In genomic region chr3:48519244-48519643, GRCh38 we compare ENCODE assay signal across 13 cellular contexts. TPM values are rescaled to one million over a fixed set of nuclear protein-coding genes. Genes with fewer than 3 reads are reported as not detected.
DNase-seq lines count a peak whose midpoint lies in the region; ATAC-seq and TF ChIP-seq lines count a peak whose summit lies in the region.
"Had no signal": no experiment of that assay in that cellular context is flagged by ENCODE, and none has a peak within 500 bp of the region (broad histone marks: within the 10 kb centered on the region; RNA-seq: fewer than 3 reads in every experiment).

No MANE protein-coding gene starts in this region.

- peaks cover 65% of the 10 kb centered on the region for H3K4me1 ChIP-seq in CD4-positive, alpha-beta memory T cell (ENCODE audit: insufficient read depth, low read length)
- H3K4me1 ChIP-seq in neutrophil (ENCODE audit: control insufficient read depth in 1 of 2, insufficient read depth in 1 of 2, low read depth in 1 of 2, low read length in 1 of 2): no peaks in the 10 kb centered on the region

- peaks cover 52% of the 10 kb centered on the region for H3K4me1 Mint-ChIP-seq in activated CD8-positive, alpha-beta memory T cell treated with anti-CD3 and anti-CD28 coated beads, Interleukin-2, amount 10 ng/mL, durations not matched to agents 7 days and 5 days
- H3K4me1 Mint-ChIP-seq in CD4-positive, alpha-beta memory T cell: peaks cover 38 to 73% (median 54%) of the 10 kb centered on the region in 4 donors
- peaks cover 26% of the 10 kb centered on the region for H3K4me1 Mint-ChIP-seq in activated T-helper 17 cell treated with anti-CD3 and anti-CD28 coated beads, Interleukin-2, amount 50 U/mL, for 72 hours
- H3K4me1 Mint-ChIP-seq in mesothelial cell of epicardium: peaks cover 5% of the 10 kb centered on the region

- no peak overlapping the region for H3K4me3 Mint-ChIP-seq in activated CD8-positive, alpha-beta memory T cell treated with anti-CD3 and anti-CD28 coated beads, Interleukin-2, amount 10 ng/mL, durations not matched to agents 7 days and 5 days
- H3K4me3 Mint-ChIP-seq in CD4-positive, alpha-beta memory T cell: peak overlapping the region in 1 of 8 donors; percentile 60
- H3K4me3 Mint-ChIP-seq in activated T-helper 17 cell treated with anti-CD3 and anti-CD28 coated beads, Interleukin-2, amount 50 U/mL, for 72 hours: no peak overlapping the region
- H3K4me3 Mint-ChIP-seq in mesothelial cell of epicardium: no peak overlapping the region

- no peaks in the 10 kb centered on the region for H3K9me3 Mint-ChIP-seq in activated CD8-positive, alpha-beta memory T cell treated with anti-CD3 and anti-CD28 coated beads, Interleukin-2, amount 10 ng/mL, durations not matched to agents 7 days and 5 days (ENCODE audit: low read depth)
- H3K9me3 Mint-ChIP-seq in CD4-positive, alpha-beta memory T cell: no peaks in the 10 kb centered on the region
- no peaks in the 10 kb centered on the region for H3K9me3 Mint-ChIP-seq in activated T-helper 17 cell treated with anti-CD3 and anti-CD28 coated beads, Interleukin-2, amount 50 U/mL, for 72 hours
- no peaks in the 10 kb centered on the region for H3K9me3 Mint-ChIP-seq in mesothelial cell of epicardium

- POLR2A ChIA-PET in CD4-positive, alpha-beta memory T cell (lab: Charles Lee; ENCODE audit: partially characterized antibody): no interaction called here

- H3K27me3 Mint-ChIP-seq in activated CD8-positive, alpha-beta memory T cell treated with anti-CD3 and anti-CD28 coated beads, Interleukin-2, amount 10 ng/mL, durations not matched to agents 7 days and 5 days: no peaks in the 10 kb centered on the region
- H3K27me3 Mint-ChIP-seq in CD4-positive, alpha-beta memory T cell: no peaks in the 10 kb centered on the region
- H3K27me3 Mint-ChIP-seq in activated T-helper 17 cell treated with anti-CD3 and anti-CD28 coated beads, Interleukin-2, amount 50 U/mL, for 72 hours: no peaks in the 10 kb centered on the region
- H3K27me3 Mint-ChIP-seq in mesothelial cell of epicardium (ENCODE audit: low read depth): no peaks in the 10 kb centered on the region

- H3K36me3 Mint-ChIP-seq in activated CD8-positive, alpha-beta memory T cell treated with anti-CD3 and anti-CD28 coated beads, Interleukin-2, amount 10 ng/mL, durations not matched to agents 7 days and 5 days: peaks cover 4% of the 10 kb centered on the region
- no peaks in the 10 kb centered on the region for H3K36me3 Mint-ChIP-seq in CD4-positive, alpha-beta memory T cell
- H3K36me3 Mint-ChIP-seq in activated T-helper 17 cell treated with anti-CD3 and anti-CD28 coated beads, Interleukin-2, amount 50 U/mL, for 72 hours (ENCODE audit: low read depth): peaks cover 61% of the 10 kb centered on the region
- peaks cover 3% of the 10 kb centered on the region for H3K36me3 Mint-ChIP-seq in mesothelial cell of epicardium

- H3K4me3 ChIP-seq in CD4-positive, alpha-beta memory T cell (ENCODE audit: low read length in 2 of 2): no peak overlapping the region
- H3K4me3 ChIP-seq in neutrophil (ENCODE audit: low read depth in 1 of 2, low read length in 1 of 2): no peak overlapping the region

- TF ChIP-seq CTCF in neutrophil (IDR thresholded peaks at IDR 0.05) (no peak), mesothelial cell of epicardium (IDR thresholded peaks at IDR 0.05; ENCODE audit: unreplicated experiment) (no peak)

- H3K36me3 ChIP-seq in CD4-positive, alpha-beta memory T cell (ENCODE audit: insufficient read depth, low read length): no peaks in the 10 kb centered on the region
- H3K36me3 ChIP-seq in neutrophil: peaks cover 84% of the 10 kb centered on the region

- H3K27me3 ChIP-seq in CD4-positive, alpha-beta memory T cell (ENCODE audit: insufficient read depth, low read length): no peaks in the 10 kb centered on the region
- no peaks in the 10 kb centered on the region for H3K27me3 ChIP-seq in neutrophil

- peak overlapping the region; percentile 66 for H3K27ac Mint-ChIP-seq in activated CD8-positive, alpha-beta memory T cell treated with anti-CD3 and anti-CD28 coated beads, Interleukin-2, amount 10 ng/mL, durations not matched to agents 7 days and 5 days
- peak overlapping the region in 5 of 7 donors; percentile 4 to 78 (median 55) for H3K27ac Mint-ChIP-seq in CD4-positive, alpha-beta memory T cell
- no peak overlapping the region for H3K27ac Mint-ChIP-seq in activated T-helper 17 cell treated with anti-CD3 and anti-CD28 coated beads, Interleukin-2, amount 50 U/mL, for 72 hours
- H3K27ac Mint-ChIP-seq in mesothelial cell of epicardium: no peak overlapping the region

- intact Hi-C loops in CD4-positive, alpha-beta memory T cell (cut with micrococcal nuclease): no loop called here

- ATAC-seq in activated CD8-positive, alpha-beta memory T cell treated with anti-CD3 and anti-CD28 coated beads, Interleukin-2, amount 10 ng/mL, durations not matched to agents 7 days and 5 days: no peak
- peak; percentile 4 for ATAC-seq in activated T-helper 17 cell treated with anti-CD3 and anti-CD28 coated beads, Interleukin-2, amount 50 U/mL, for 72 hours (replicated peaks)

- H3K9me3 ChIP-seq in CD4-positive, alpha-beta memory T cell (ENCODE audit: control insufficient read depth in 1 of 2, low read length in 2 of 2): no peaks in the 10 kb centered on the region
- H3K9me3 ChIP-seq in neutrophil: no peaks in the 10 kb centered on the region

- no peak overlapping the region for H3K27ac ChIP-seq in CD4-positive, alpha-beta memory T cell (ENCODE audit: low read depth, low read length)
- peak overlapping the region; percentile 49 for H3K27ac ChIP-seq in neutrophil

- DNase-seq in activated CD8-positive, alpha-beta memory T cell treated with anti-CD3 and anti-CD28 coated beads, Interleukin-2, amount 10 ng/mL, durations not matched to agents 7 days and 5 days: no peak
- no peak for DNase-seq in activated CD8-positive, alpha-beta memory T cell treated with anti-CD3 and anti-CD28 coated beads for 24 hours
- no peak for DNase-seq in CD4-positive, alpha-beta memory T cell
- DNase-seq in kidney glomerular epithelial cell (lab: John Stamatoyannopoulos, UW): no peak
- no peak for DNase-seq in mesothelial cell of epicardium (ENCODE audit: low spot score in 2 of 2, unreplicated experiment in 2 of 2)
- DNase-seq: DMS 273 treated with DMSO at 0.1 percent for 48 hours, IMR-90, Kasumi-1, NCI-H1417, NCI-H2029 treated with DMSO at 0.1 percent for 48 hours, NCI-H510A treated with DMSO at 0.1 percent for 48 hours had no signal

- CTCF ChIA-PET in activated CD8-positive, alpha-beta memory T cell treated with anti-CD3 and anti-CD28 coated beads, Interleukin-2, amount 10 ng/mL, durations not matched to agents 7 days and 5 days (lab: Charles Lee): interaction anchor here (1.0 to 2.1 kb wide), 3 partner anchors 10 to 83 kb away, joined by 3 to 7 read pairs (median 5); no protein-coding TSS in a partner anchor
- CTCF ChIA-PET in CD4-positive, alpha-beta memory T cell (lab: Charles Lee; ENCODE audit: partially characterized antibody): interaction anchor here (1.5 to 3.9 kb wide), 3 partner anchors 20 to 118 kb away, joined by 3 to 15 read pairs (median 9); no protein-coding TSS in a partner anchor

RNA-seq across cellular contexts. Expression of gene SHISA5, which starts 15.3 kb away (rescaled TPM):
- 100 to 1,000 TPM; 198 to 313 TPM for total RNA-seq in activated CD8-positive, alpha-beta memory T cell treated with anti-CD3 and anti-CD28 coated beads, Interleukin-2, amount 10 ng/mL, durations not matched to agents 7 days and 5 days
- total RNA-seq in CD4-positive, alpha-beta memory T cell: 100 to 1,000 TPM; 218 TPM
- 100 to 1,000 TPM; 434 to 470 TPM for polyA plus RNA-seq in CD4-positive, alpha-beta memory T cell
- 100 to 1,000 TPM; 112 to 113 TPM for total RNA-seq in activated T-helper 17 cell treated with anti-CD3 and anti-CD28 coated beads, Interleukin-2, amount 50 U/mL, for 72 hours
- 154 to 167 TPM (median 156 TPM) in 3 replicates for total RNA-seq in mesothelial cell of epicardium

RNA-seq across cellular contexts. Expression of gene PFKFB4, which starts 37.4 kb away (rescaled TPM):
- 10 to 100 TPM; 12.2 to 26.9 TPM for total RNA-seq in activated CD8-positive, alpha-beta memory T cell treated with anti-CD3 and anti-CD28 coated beads, Interleukin-2, amount 10 ng/mL, durations not matched to agents 7 days and 5 days
- total RNA-seq in CD4-positive, alpha-beta memory T cell: 1 to 10 TPM; 2.6 to 2.7 TPM
- 1 to 10 TPM; 2.5 TPM for polyA plus RNA-seq in CD4-positive, alpha-beta memory T cell
- total RNA-seq in activated T-helper 17 cell treated with anti-CD3 and anti-CD28 coated beads, Interleukin-2, amount 50 U/mL, for 72 hours: 100 to 1,000 TPM in 1 of 2 donors, 10 to 100 TPM in 1; 52.5 to 277 TPM
- 18.2 to 22.3 TPM (median 19.4 TPM) in 3 replicates for total RNA-seq in mesothelial cell of epicardium

RNA-seq across cellular contexts. Expression of gene UCN2, which starts 44.3 kb away (rescaled TPM):
- total RNA-seq in activated CD8-positive, alpha-beta memory T cell treated with anti-CD3 and anti-CD28 coated beads, Interleukin-2, amount 10 ng/mL, durations not matched to agents 7 days and 5 days: not detected
- not detected for total RNA-seq in CD4-positive, alpha-beta memory T cell
- not detected for polyA plus RNA-seq in CD4-positive, alpha-beta memory T cell
- under 1 TPM in 1 of 2 donors, not detected in 1; 0.34 TPM for total RNA-seq in activated T-helper 17 cell treated with anti-CD3 and anti-CD28 coated beads, Interleukin-2, amount 50 U/mL, for 72 hours
- total RNA-seq in mesothelial cell of epicardium: 0.22 to 0.60 TPM (median 0.57 TPM) in 3 replicates

Comparison
In these comparisons a context has a peak if more than half of its experiments do, and no peak if none do; other contexts are left out.
1. H3K27ac Mint-ChIP-seq: peak in activated CD8-positive, alpha-beta memory T cell treated with anti-CD3 and anti-CD28 coated beads, Interleukin-2, amount 10 ng/mL, durations not matched to agents 7 days and 5 days (single experiment) and CD4-positive, alpha-beta memory T cell (5 of 7); none in activated T-helper 17 cell treated with anti-CD3 and anti-CD28 coated beads, Interleukin-2, amount 50 U/mL, for 72 hours (single experiment) and mesothelial cell of epicardium (single experiment).